Comparison of ENCODE assay signal across 12 cellular contexts in genomic region chr1:232473319-232473718, GRCh38.
DNase-seq lines count a peak whose midpoint lies in the region; ATAC-seq and TF ChIP-seq lines count a peak whose summit lies in the region.
"Had no signal": no experiment of that assay in that cellular context is flagged by ENCODE, and none has a peak within 500 bp of the region (broad histone marks: within the 10 kb centered on the region; RNA-seq: fewer than 3 reads in every experiment).

No MANE protein-coding gene starts in this region.

- in situ Hi-C loops in astrocyte of the cerebellum (cut with HindIII; ENCODE audit: low sequenced_read_pairs): no loop called here

- H3K27me3 ChIP-seq in cardiac muscle cell (no peaks in the 10 kb centered on the region), left ventricle myocardium inferior (ENCODE audit: low read depth) (no peaks in the 10 kb centered on the region), iPS-20b (ENCODE audit: insufficient read depth, low read length) (peaks cover 29% of the 10 kb centered on the region; the same call in 1 of the 2 replicates), aorta (ENCODE audit: control insufficient read depth in 1 of 2, insufficient read depth in 2 of 2, low read length in 1 of 2) (no peaks in the 10 kb centered on the region)
- H3K27me3 ChIP-seq: spleen had no signal

- peaks cover 4% of the 10 kb centered on the region for H3K4me1 Mint-ChIP-seq in activated naive CD8-positive, alpha-beta T cell treated with anti-CD3 and anti-CD28 coated beads for 36 hours

- WGBS in aorta, 2 donors: 21 to 26% methylated on average over 2 of the region's 2 CpGs

- H3K27ac ChIP-seq in cardiac muscle cell (no peak overlapping the region), left ventricle myocardium inferior (replicated peaks) (no peak overlapping the region), iPS-20b (ENCODE audit: low read length) (no peak overlapping the region), aorta (ENCODE audit: low read depth in 1 of 2, low read length in 2 of 2) (peak overlapping the region; percentile 15 to 51)
- H3K27ac ChIP-seq: SK-N-MC had no signal

- no peak overlapping the region; the same call in 1 of the 2 replicates for H3K9ac ChIP-seq in iPS-20b (ENCODE audit: low read depth, low read length)

- H3K36me3 ChIP-seq in cardiac muscle cell (peaks cover 51% of the 10 kb centered on the region), left ventricle myocardium inferior (peaks cover 13% of the 10 kb centered on the region), iPS-20b (ENCODE audit: insufficient read depth, low read depth, low read length) (no peaks in the 10 kb centered on the region), aorta (ENCODE audit: control insufficient read depth in 1 of 2, insufficient read depth in 2 of 2, low read length in 1 of 2) (no peaks in the 10 kb centered on the region)

- intact Hi-C loops in left ventricle myocardium inferior (cut with micrococcal nuclease): no loop called here
- intact Hi-C loops in aorta (cut with DNase I): no loop called here

- peaks cover 26% of the 10 kb centered on the region for H3K4me1 ChIP-seq in cardiac muscle cell (ENCODE audit: low read depth)
- peaks cover 33% of the 10 kb centered on the region for H3K4me1 ChIP-seq in left ventricle myocardium inferior
- H3K4me1 ChIP-seq in iPS-20b (ENCODE audit: insufficient read depth, low read length): peaks cover 33% of the 10 kb centered on the region
- peaks cover 2 to 3% of the 10 kb centered on the region in 2 donors for H3K4me1 ChIP-seq in aorta (ENCODE audit: control insufficient read depth in 1 of 2, insufficient read depth in 2 of 2, low read length in 2 of 2)

- ATAC-seq in aorta (ENCODE audit: low FRiP score) (peak; percentile 78), GM21825 (IDR thresholded peaks at IDR 0.05; ENCODE audit: unreplicated experiment) (no peak), HG02763 (IDR thresholded peaks at IDR 0.05; ENCODE audit: unreplicated experiment) (no peak)

- no peak overlapping the region for H3K27ac Mint-ChIP-seq in activated naive CD8-positive, alpha-beta T cell treated with anti-CD3 and anti-CD28 coated beads for 36 hours
- H3K27ac Mint-ChIP-seq: activated naive CD8-positive, alpha-beta T cell treated with anti-CD3 and anti-CD28 coated beads, Interleukin-2, amount 10 ng/mL, durations not matched to agents 7 days and 5 days had no signal

- DNase-seq in cardiac muscle cell (ENCODE audit: low read depth in 1 of 2, low spot score in 1 of 2) (peak; percentile 7 to 71), left ventricle myocardium inferior (no peak), astrocyte of the cerebellum (ENCODE audit: low read depth) (peak; percentile 59), aorta (peak in 1 of 2 donors; percentile 65)
- DNase-seq in activated naive CD8-positive, alpha-beta T cell treated with anti-CD3 and anti-CD28 coated beads for 36 hours: no peak
- DNase-seq: activated CD4-positive, alpha-beta T cell treated with anti-CD3 and anti-CD28 coated beads, Interleukin-2, amount 50 U/mL, for 1 hour; activated naive CD8-positive, alpha-beta T cell treated with anti-CD3 and anti-CD28 coated beads, Interleukin-2, amount 10 ng/mL, durations not matched to agents 7 days and 5 days; spleen had no signal

- H3K4me3 ChIP-seq in cardiac muscle cell (no peak overlapping the region), left ventricle myocardium inferior (no peak overlapping the region), astrocyte of the cerebellum (ENCODE audit: low read depth, low read length) (no peak overlapping the region), iPS-20b (ENCODE audit: low read length) (0 out of 2 replicates have a peak overlapping the region, but pooled peaks have one; percentile 11), aorta (ENCODE audit: low read length in 2 of 2) (no peak overlapping the region)
- H3K4me3 ChIP-seq: SK-N-MC, spleen had no signal

- H3K4me3 Mint-ChIP-seq in activated naive CD8-positive, alpha-beta T cell treated with anti-CD3 and anti-CD28 coated beads for 36 hours: no peak overlapping the region
- H3K4me3 Mint-ChIP-seq: activated naive CD8-positive, alpha-beta T cell treated with anti-CD3 and anti-CD28 coated beads, Interleukin-2, amount 10 ng/mL, durations not matched to agents 7 days and 5 days had no signal

- no peaks in the 10 kb centered on the region for H3K9me3 Mint-ChIP-seq in activated naive CD8-positive, alpha-beta T cell treated with anti-CD3 and anti-CD28 coated beads for 36 hours

- H3K9me3 ChIP-seq in cardiac muscle cell (ENCODE audit: low read depth): no peaks in the 10 kb centered on the region
- H3K9me3 ChIP-seq in left ventricle myocardium inferior (replicated peaks): no peaks in the 10 kb centered on the region
- no peaks in the 10 kb centered on the region for H3K9me3 ChIP-seq in iPS-20b (ENCODE audit: insufficient read depth, low read depth, low read length)
- H3K9me3 ChIP-seq in aorta (ENCODE audit: control insufficient read depth, low read length): no peaks in the 10 kb centered on the region
- H3K9me3 ChIP-seq: spleen had no signal

- no peak for TF ChIP-seq CTCF in cardiac muscle cell (IDR thresholded peaks at IDR 0.05; ENCODE audit: low read depth, low read length)
- TF ChIP-seq CTCF in left ventricle myocardium inferior (IDR thresholded peaks at IDR 0.05; ENCODE audit: borderline replicate concordance): no peak
- no peak for TF ChIP-seq CTCF in astrocyte of the cerebellum (IDR thresholded peaks at IDR 0.05; ENCODE audit: low read depth, low read length, missing control alignments)

- no peaks in the 10 kb centered on the region for H3K27me3 Mint-ChIP-seq in activated naive CD8-positive, alpha-beta T cell treated with anti-CD3 and anti-CD28 coated beads for 36 hours

- H3K36me3 Mint-ChIP-seq in activated naive CD8-positive, alpha-beta T cell treated with anti-CD3 and anti-CD28 coated beads for 36 hours: no peaks in the 10 kb centered on the region
- H3K36me3 Mint-ChIP-seq: activated naive CD8-positive, alpha-beta T cell treated with anti-CD3 and anti-CD28 coated beads, Interleukin-2, amount 10 ng/mL, durations not matched to agents 7 days and 5 days had no signal

Comparison
In these comparisons a context has a peak if more than half of its experiments do, and no peak if none do; other contexts are left out.
1. DNase-seq: peak in cardiac muscle cell (2 of 2) and astrocyte of the cerebellum (single experiment); none in left ventricle myocardium inferior (single experiment) and activated naive CD8-positive, alpha-beta T cell treated with anti-CD3 and anti-CD28 coated beads for 36 hours (single experiment).
2. H3K27ac ChIP-seq: peak in aorta (2 of 2); none in cardiac muscle cell (single experiment), left ventricle myocardium inferior (single experiment) and iPS-20b (single experiment).